8 cellular contexts compared by ENCODE assay signal in genomic region chr2:42828487-42829416, GRCh38. TPM values are rescaled to one million over a fixed set of nuclear protein-coding genes. Genes with fewer than 3 reads are reported as not detected.
DNase-seq lines count a peak whose midpoint lies in the region; ATAC-seq, FAIRE-seq and TF ChIP-seq lines count a peak whose summit lies in the region.

No MANE protein-coding gene starts in this region.

- H3K4me1 ChIP-seq in endothelial cell of umbilical vein (ENCODE audit: control insufficient read depth, extremely low read depth, insufficient read depth, low read length) (no peaks in the 10 kb centered on the region), mucosa of descending colon (ENCODE audit: low read depth) (peaks cover 3% of the 10 kb centered on the region)

- H3K27ac ChIP-seq in C4-2B (no peak overlapping the region), endothelial cell of umbilical vein (ENCODE audit: insufficient read depth, low read depth, low read length) (no peak overlapping the region)

- FAIRE-seq in endothelial cell of umbilical vein (lab: Jason Lieb, UNC), result peak; percentile 81

- no peak overlapping the region for H3K9ac ChIP-seq in endothelial cell of umbilical vein (replicated peaks; ENCODE audit: extremely low read depth, insufficient read depth, low read length)

- H3K4me2 ChIP-seq in endothelial cell of umbilical vein (ENCODE audit: insufficient read depth, low read length), result no peak overlapping the region

- peak; percentile 81 for TF ChIP-seq CTCF in C4-2B (conservative IDR thresholded peaks at IDR 0.05)
- peak; percentile 91 to 93 for TF ChIP-seq CTCF in endothelial cell of umbilical vein (IDR thresholded peaks at IDR 0.05; ENCODE audit: extremely low read depth in 1 of 2, insufficient read depth in 1 of 2, low read depth in 1 of 2, low read length in 2 of 2)
- peak; percentile 85 for TF ChIP-seq CTCF in mucosa of descending colon (IDR thresholded peaks at IDR 0.05)

- dilution Hi-C loops in endothelial cell of umbilical vein (cut with MboI; ENCODE audit: extremely low pct_ligation_motif_present, low sequenced_read_pairs), result no loop called here

- TF ChIP-seq POLR2A in endothelial cell of umbilical vein (IDR thresholded peaks at IDR 0.05; ENCODE audit: low read depth, low read length), result no peak

- H3K4me3 ChIP-seq in endothelial cell of umbilical vein (replicated peaks in 1 of 3; ENCODE audit: insufficient read depth in 1 of 3, low read depth in 1 of 3, low read length in 3 of 3), result no peak overlapping the region
- no peak overlapping the region for H3K4me3 ChIP-seq in mucosa of descending colon

- no peaks in the 10 kb centered on the region for H3K9me1 ChIP-seq in endothelial cell of umbilical vein (replicated peaks; ENCODE audit: control insufficient read depth, extremely low read depth, insufficient read depth, low read length)

- intact Hi-C loops in endothelial cell of umbilical vein (cut with micrococcal nuclease) (loop anchor here (1.0 to 2.0 kb wide), 5 partner anchors 31 to 401 kb away; no protein-coding TSS in a partner anchor), mucosa of descending colon (cut with DNase I, micrococcal nuclease) (no loop called here)

- CTCF ChIA-PET in endothelial cell of umbilical vein (lab: Charles Lee), result interaction anchor here (0.5 to 2.7 kb wide), 28 partner anchors 7 to 783 kb away, joined by 3 to 29 read pairs (median 4); partner anchors contain the start of gene ZFP36L2

- POLR2A ChIA-PET in endothelial cell of umbilical vein (lab: Charles Lee), result interaction anchor here (0.9 kb wide), 2 partner anchors 398 to 767 kb away, joined by 3 read pairs; partner anchors contain the start of genes THADA and ZFP36L2

- BruUV-seq in endothelial cell of umbilical vein (replicated peaks; lab: Mats Ljungman, UMichigan), result no TSS peak

- no peaks in the 10 kb centered on the region for H3K36me3 ChIP-seq in endothelial cell of umbilical vein (ENCODE audit: control insufficient read depth in 2 of 2, extremely low read depth in 1 of 2, insufficient read depth in 2 of 2, low read length in 2 of 2)
- H3K36me3 ChIP-seq in mucosa of descending colon (ENCODE audit: low read depth), result no peaks in the 10 kb centered on the region

- peak; percentile 72 for DNase-seq in GM19240 (ENCODE audit: insufficient read length, low spot score)
- peak; percentile 55 for DNase-seq in NOMO-1 treated with DMSO at 0.1 percent for 48 hours (lab: John Stamatoyannopoulos, UW; ENCODE audit: unreplicated experiment)
- peak in 2 of 3 experiments; percentile 34 to 53 for DNase-seq in activated CD8-positive, alpha-beta memory T cell treated with anti-CD3 and anti-CD28 coated beads for 48 hours (ENCODE audit: low read depth in 2 of 3, low spot score in 2 of 3)
- peak; percentile 66 for DNase-seq in endothelial cell of umbilical vein (ENCODE audit: low read depth, low spot score)
- DNase-seq in mucosa of descending colon, result peak; percentile 79 to 81 (median 79)
- DNase-seq in stimulated activated CD8-positive, alpha-beta memory T cell treated with anti-CD3 and anti-CD28 coated beads, Interleukin-4, amount 100 ng/mL, for 48 hours, result peak; percentile 79

- H3K79me2 ChIP-seq in endothelial cell of umbilical vein (ENCODE audit: control insufficient read depth, insufficient read depth, low read length), result no peaks in the 10 kb centered on the region

- no peaks in the 10 kb centered on the region for H4K20me1 ChIP-seq in endothelial cell of umbilical vein (replicated peaks; ENCODE audit: control insufficient read depth, extremely low read depth, insufficient read depth, low read length)

- ATAC-seq in HG03565 (IDR thresholded peaks at IDR 0.05; ENCODE audit: unreplicated experiment) (peak; percentile 62), mucosa of descending colon (peak; percentile 90)

- peak overlapping the region; percentile 42 for H2AFZ ChIP-seq in endothelial cell of umbilical vein (ENCODE audit: low read depth, low read length)

- no peaks in the 10 kb centered on the region for H3K27me3 ChIP-seq in endothelial cell of umbilical vein (ENCODE audit: control insufficient read depth in 2 of 2, insufficient read depth in 2 of 2, low read length in 2 of 2)

- H3K9me3 ChIP-seq in endothelial cell of umbilical vein (replicated peaks; ENCODE audit: control insufficient read depth, insufficient read depth, low read length) (no peaks in the 10 kb centered on the region), mucosa of descending colon (no peaks in the 10 kb centered on the region)

TF ChIP-seq in endothelial cell of umbilical vein, 7 proteins besides CTCF, POLR2A, EP300 and RAD21:
- TF ChIP-seq MAX (IDR thresholded peaks at IDR 0.05; ENCODE audit: insufficient read depth, insufficient read length), result no peak
- no peak for TF ChIP-seq GATA2 (IDR thresholded peaks at IDR 0.05; ENCODE audit: insufficient read depth, insufficient read length, low read depth, low read length)
- no peak for TF ChIP-seq JUN (IDR thresholded peaks at IDR 0.05; ENCODE audit: borderline replicate concordance, insufficient read depth, insufficient read length, low read depth)
- no peak for TF ChIP-seq POLR2AphosphoS5 (IDR thresholded peaks at IDR 0.05; ENCODE audit: insufficient read depth, low read depth, low read length)
- no peak for TF ChIP-seq FOS (IDR thresholded peaks at IDR 0.05; ENCODE audit: borderline replicate concordance, insufficient read depth, low read length)
- TF ChIP-seq MYC (IDR thresholded peaks at IDR 0.05; ENCODE audit: low read depth, low read length), result no peak
- TF ChIP-seq EZH2 (IDR thresholded peaks at IDR 0.05; ENCODE audit: borderline replicate concordance, low read depth, low read length, severe bottlenecking), result no peak

RNA-seq across cellular contexts. Expression of gene HAAO, which starts 36.4 kb away (rescaled TPM):
- total RNA-seq in endothelial cell of umbilical vein (0.60 and 0.82 TPM in 2 replicates), mucosa of descending colon (10 to 100 TPM in 1 of 3 donors, 1 to 10 TPM in 2; 5.8 to 38.4 (median 9.8) TPM)
- 1.1 and 1.8 TPM in 2 replicates for polyA plus RNA-seq in endothelial cell of umbilical vein
- 0.43 and 0.63 TPM in 2 replicates for polyA plus RNA-seq in endothelial cell of umbilical vein (2011; cell fraction: cytosol; rRNA removed)
- polyA plus RNA-seq in endothelial cell of umbilical vein (2011; cell fraction: nucleus; rRNA removed), result 0.83 and 1.1 TPM in 2 replicates
- 0.94 and 0.95 TPM in 2 replicates for polyA plus RNA-seq in endothelial cell of umbilical vein (2012)
- polyA minus RNA-seq in endothelial cell of umbilical vein, result 0.51 and 0.55 TPM in 2 replicates
- not detected for polyA minus RNA-seq in endothelial cell of umbilical vein (2011; cell fraction: cytosol; rRNA and poly(A)+ RNA removed)
- 0.38 TPM in 1 of 2 replicates, not detected in the other for polyA minus RNA-seq in endothelial cell of umbilical vein (2011; cell fraction: nucleus; rRNA and poly(A)+ RNA removed)
